ENCODE assay signal across 31 cellular contexts in genomic region chr3:37150621-37151020, GRCh38.
"Had no signal": no experiment of that assay in that cellular context is flagged by ENCODE, and none has a peak within 500 bp of the region (broad histone marks: within the 10 kb centered on the region; RNA-seq: fewer than 3 reads in every experiment).

No MANE protein-coding gene starts in this region.

- H3K27ac Mint-ChIP-seq: activated CD4-positive, alpha-beta memory T cell treated with anti-CD3 and anti-CD28 coated beads for 36 hours; activated CD4-positive, alpha-beta T cell treated with anti-CD3 and anti-CD28 coated beads for 36 hours; activated CD4-positive, alpha-beta T cell treated with anti-CD3 and anti-CD28 coated beads, Interleukin-2, amount 10 ng/mL, durations not matched to agents 24 days and 14 days; activated CD8-positive, alpha-beta memory T cell treated with anti-CD3 and anti-CD28 coated beads, Interleukin-2, amount 10 ng/mL, durations not matched to agents 7 days and 5 days; activated CD8-positive, alpha-beta T cell treated with anti-CD3 and anti-CD28 coated beads, Interleukin-2, amount 10 ng/mL, durations not matched to agents 7 days and 5 days; activated naive CD4-positive, alpha-beta T cell treated with anti-CD3 and anti-CD28 coated beads, Interleukin-2, amount 10 ng/mL, durations not matched to agents 7 days and 5 days; activated naive CD4-positive, alpha-beta T cell treated with anti-CD3 and anti-CD28 coated beads, Interleukin-2, amount 50 U/mL, for 72 hours; activated naive CD8-positive, alpha-beta T cell treated with anti-CD3 and anti-CD28 coated beads, Interleukin-2, amount 10 ng/mL, durations not matched to agents 7 days and 5 days; activated T-helper 1 cell treated with anti-CD3 and anti-CD28 coated beads, Interleukin-12 subunit alpha, Interleukin-12 subunit beta, Interleukin-2, Interleukin-4 antibody, amounts not matched to agents 30 ng/mL and 10 ng/mL and 1 ng/mL, durations not matched to agents 14 hours and 24 hours and 36 hours; activated T-helper 2 cell treated with anti-CD3 and anti-CD28 coated beads, Interferon-gamma antibody, Interleukin-2, Interleukin-4, amounts not matched to agents 10 μg/mL and 5 μg/mL and 100 μg/mL, durations not matched to agents 14 hours and 24 hours and 36 hours had no signal

- H3K27me3 ChIP-seq: brain microvascular endothelial cell had no signal

- FAIRE-seq: astrocyte, bronchial epithelial cell, colon, endometrium, frontal cortex had no signal

- H3K4me3 Mint-ChIP-seq: activated CD4-positive, alpha-beta memory T cell treated with anti-CD3 and anti-CD28 coated beads for 36 hours; activated CD4-positive, alpha-beta T cell treated with anti-CD3 and anti-CD28 coated beads for 36 hours; activated CD4-positive, alpha-beta T cell treated with anti-CD3 and anti-CD28 coated beads, Interleukin-2, amount 10 ng/mL, durations not matched to agents 24 days and 14 days; activated CD8-positive, alpha-beta memory T cell treated with anti-CD3 and anti-CD28 coated beads, Interleukin-2, amount 10 ng/mL, durations not matched to agents 7 days and 5 days; activated CD8-positive, alpha-beta T cell treated with anti-CD3 and anti-CD28 coated beads, Interleukin-2, amount 10 ng/mL, durations not matched to agents 7 days and 5 days; activated naive CD4-positive, alpha-beta T cell treated with anti-CD3 and anti-CD28 coated beads, Interleukin-2, amount 10 ng/mL, durations not matched to agents 7 days and 5 days; activated naive CD8-positive, alpha-beta T cell treated with anti-CD3 and anti-CD28 coated beads, Interleukin-2, amount 10 ng/mL, durations not matched to agents 7 days and 5 days; activated T-helper 1 cell treated with anti-CD3 and anti-CD28 coated beads, Interleukin-12 subunit alpha, Interleukin-12 subunit beta, Interleukin-2, Interleukin-4 antibody, amounts not matched to agents 30 ng/mL and 10 ng/mL and 1 ng/mL, durations not matched to agents 14 hours and 24 hours and 36 hours; central memory CD8-positive, alpha-beta T cell had no signal

- H3K27ac ChIP-seq: brain microvascular endothelial cell had no signal

- H3K27me3 Mint-ChIP-seq: activated CD4-positive, alpha-beta memory T cell treated with anti-CD3 and anti-CD28 coated beads for 36 hours; activated CD4-positive, alpha-beta T cell treated with anti-CD3 and anti-CD28 coated beads for 36 hours; activated CD4-positive, alpha-beta T cell treated with anti-CD3 and anti-CD28 coated beads, Interleukin-2, amount 10 ng/mL, durations not matched to agents 24 days and 14 days; activated CD8-positive, alpha-beta memory T cell treated with anti-CD3 and anti-CD28 coated beads, Interleukin-2, amount 10 ng/mL, durations not matched to agents 7 days and 5 days; activated naive CD4-positive, alpha-beta T cell treated with anti-CD3 and anti-CD28 coated beads, Interleukin-2, amount 10 ng/mL, durations not matched to agents 7 days and 5 days; activated naive CD8-positive, alpha-beta T cell treated with anti-CD3 and anti-CD28 coated beads, Interleukin-2, amount 10 ng/mL, durations not matched to agents 7 days and 5 days; central memory CD8-positive, alpha-beta T cell had no signal

- H3K9me3 Mint-ChIP-seq: activated CD4-positive, alpha-beta memory T cell treated with anti-CD3 and anti-CD28 coated beads for 36 hours; activated CD4-positive, alpha-beta T cell treated with anti-CD3 and anti-CD28 coated beads, Interleukin-2, amount 10 ng/mL, durations not matched to agents 24 days and 14 days; activated naive CD4-positive, alpha-beta T cell treated with anti-CD3 and anti-CD28 coated beads, Interleukin-2, amount 10 ng/mL, durations not matched to agents 7 days and 5 days; activated naive CD4-positive, alpha-beta T cell treated with anti-CD3 and anti-CD28 coated beads, Interleukin-2, amount 50 U/mL, for 72 hours; activated naive CD8-positive, alpha-beta T cell treated with anti-CD3 and anti-CD28 coated beads, Interleukin-2, amount 10 ng/mL, durations not matched to agents 7 days and 5 days; activated T-helper 1 cell treated with anti-CD3 and anti-CD28 coated beads, Interleukin-12 subunit alpha, Interleukin-12 subunit beta, Interleukin-2, Interleukin-4 antibody, amounts not matched to agents 30 ng/mL and 10 ng/mL and 1 ng/mL, durations not matched to agents 14 hours and 24 hours and 36 hours; activated T-helper 2 cell treated with anti-CD3 and anti-CD28 coated beads, Interferon-gamma antibody, Interleukin-2, Interleukin-4, amounts not matched to agents 10 μg/mL and 5 μg/mL and 100 μg/mL, durations not matched to agents 14 hours and 24 hours and 36 hours; central memory CD8-positive, alpha-beta T cell had no signal

- DNase-seq: activated CD4-positive, alpha-beta memory T cell treated with anti-CD3 and anti-CD28 coated beads for 36 hours; activated CD4-positive, alpha-beta T cell treated with anti-CD3 and anti-CD28 coated beads for 36 hours; activated CD4-positive, alpha-beta T cell treated with anti-CD3 and anti-CD28 coated beads, Interleukin-2, amount 10 ng/mL, durations not matched to agents 24 days and 14 days; activated CD4-positive, CD25-positive, alpha-beta regulatory T cell; activated CD4-positive, CD25-positive, alpha-beta regulatory T cell treated with anti-CD3 and anti-CD28 coated beads, Interleukin-2, amount 50 U/mL, for 72 hours; activated CD8-positive, alpha-beta memory T cell treated with anti-CD3 and anti-CD28 coated beads, Interleukin-2, amount 10 ng/mL, durations not matched to agents 7 days and 5 days; activated CD8-positive, alpha-beta memory T cell treated with anti-CD3 and anti-CD28 coated beads, Interleukin-2, amount 50 U/mL, for 4 hours; activated CD8-positive, alpha-beta T cell treated with anti-CD3 and anti-CD28 coated beads, Interleukin-2, amount 10 ng/mL, durations not matched to agents 7 days and 5 days; activated effector memory CD4-positive, alpha-beta T cell treated with anti-CD3 and anti-CD28 coated beads, Interleukin-2, amount 50 U/mL, for 16 hours; activated naive CD4-positive, alpha-beta T cell treated with anti-CD3 and anti-CD28 coated beads, Interleukin-2, amount 10 ng/mL, durations not matched to agents 7 days and 5 days; activated naive CD8-positive, alpha-beta T cell treated with anti-CD3 and anti-CD28 coated beads, Interleukin-2, amount 10 ng/mL, durations not matched to agents 7 days and 5 days; activated T-cell treated with anti-CD3 and anti-CD28 coated beads, Interleukin-2, amount 50 U/mL, for 1 hour; activated T-cell treated with anti-CD3 and anti-CD28 coated beads, Interleukin-2, amount 50 U/mL, for 48 hours; amniotic stem cell; anterior cingulate cortex; brain microvascular endothelial cell; cortex of kidney; effector CD8-positive, alpha-beta T cell; foreskin fibroblast; head of caudate nucleus; hippocampal formation; T-helper 2 cell had no signal
